In genomic region chr1:32650752-32651460, GRCh38 we compare ENCODE assay signal across 8 cellular contexts. TPM values are rescaled to one million over a fixed set of nuclear protein-coding genes. Genes with fewer than 3 reads are reported as not detected.
A peak's percentile ranks its signal among the peaks of the same experiment; 100 is the strongest.
DNase-seq lines count a peak whose midpoint lies in the region; ATAC-seq and TF ChIP-seq lines count a peak whose summit lies in the region.

TSS of gene RBBP4 (plus strand) at chr1:32651208. CDS start at chr1:32651307, 99 bp downstream.

- H3K4me3 ChIP-seq in right cardiac atrium (ENCODE audit: low read length) (peak within 1 kb of the TSS; percentile 97), vagina (peak within 1 kb of the TSS; percentile 84 to 89)

- under 1% methylated on average over 67 of the region's 67 CpGs for WGBS in right cardiac atrium

- peaks cover 2% of the 10 kb centered on the region for H3K4me1 ChIP-seq in right cardiac atrium (ENCODE audit: control insufficient read depth, insufficient read depth, low read length)
- peaks cover 63% of the 10 kb centered on the region for H3K4me1 ChIP-seq in vagina

- intact Hi-C loops in T-helper 2 cell treated with Interferon-gamma antibody and Interleukin-4, amounts not matched to agents 100 ng/mL and 5 ng/mL, for 36 hours (cut with micrococcal nuclease): loop anchor here (1.0 to 10.0 kb wide), 10 partner anchors 24 to 544 kb away; partner anchors contain the start of genes BSDC1, S100PBP, TXLNA and YARS1
- intact Hi-C loops in right cardiac atrium (cut with DNase I) (no loop called here), vagina (cut with DNase I) (no loop called here)

- peak within 1 kb of the TSS; percentile 99 for H3K27ac ChIP-seq in right cardiac atrium (ENCODE audit: low read length)
- peak within 1 kb of the TSS; percentile 100 for H3K27ac ChIP-seq in vagina

- ATAC-seq in GM18499 (IDR thresholded peaks at IDR 0.05; ENCODE audit: insufficient read depth, unreplicated experiment) (peak; percentile 52), HG02943 (IDR thresholded peaks at IDR 0.05; ENCODE audit: low read depth, unreplicated experiment) (peak; percentile 75), right cardiac atrium (peak; percentile 98)

- TF ChIP-seq CTCF in vagina (IDR thresholded peaks at IDR 0.05): no peak

- H3K27me3 ChIP-seq in right cardiac atrium (ENCODE audit: control insufficient read depth, insufficient read depth) (no peaks in the 10 kb centered on the region), vagina (no peaks in the 10 kb centered on the region)

- H3K9me3 ChIP-seq in right cardiac atrium (ENCODE audit: control insufficient read depth, low read length) (no peaks in the 10 kb centered on the region), vagina (no peaks in the 10 kb centered on the region)

- peaks cover 0 to 23% of the 10 kb centered on the region in 2 donors for H3K36me3 ChIP-seq in vagina

- TF ChIP-seq POLR2A in vagina (IDR thresholded peaks at IDR 0.05): peak in 1 of 2 donors; percentile 87

- DNase-seq in NCI-H187 treated with DMSO at 0.1 percent for 48 hours (lab: John Stamatoyannopoulos, UW) (peak; percentile 90), anterior cingulate cortex (lab: John Stamatoyannopoulos, UW) (peak; percentile 82 to 98 (median 96)), right cardiac atrium (peak; percentile 99), putamen (ENCODE audit: low spot score) (peak; percentile 98), vagina (ENCODE audit: extremely low spot score in 2 of 2) (peak; percentile 96 to 98)

RNA-seq across cellular contexts. Expression of gene RBBP4, which starts in this region (rescaled TPM):
- 315 and 316 TPM in 2 replicates for total RNA-seq in T-helper 2 cell treated with Interferon-gamma antibody and Interleukin-4, amounts not matched to agents 100 ng/mL and 5 ng/mL, for 36 hours
- total RNA-seq in right cardiac atrium (100 to 1,000 TPM; 106 to 114 (median 112) TPM), vagina (80.3 TPM)
- polyA plus RNA-seq in right cardiac atrium: 52.7 TPM

Comparison
In these comparisons a context has a peak if more than half of its experiments do, and no peak if none do; other contexts are left out.
1. Peak in every context shown above with its lines: DNase-seq, ATAC-seq, H3K4me3 ChIP-seq and H3K27ac ChIP-seq.